In the genomic region with DNA sequence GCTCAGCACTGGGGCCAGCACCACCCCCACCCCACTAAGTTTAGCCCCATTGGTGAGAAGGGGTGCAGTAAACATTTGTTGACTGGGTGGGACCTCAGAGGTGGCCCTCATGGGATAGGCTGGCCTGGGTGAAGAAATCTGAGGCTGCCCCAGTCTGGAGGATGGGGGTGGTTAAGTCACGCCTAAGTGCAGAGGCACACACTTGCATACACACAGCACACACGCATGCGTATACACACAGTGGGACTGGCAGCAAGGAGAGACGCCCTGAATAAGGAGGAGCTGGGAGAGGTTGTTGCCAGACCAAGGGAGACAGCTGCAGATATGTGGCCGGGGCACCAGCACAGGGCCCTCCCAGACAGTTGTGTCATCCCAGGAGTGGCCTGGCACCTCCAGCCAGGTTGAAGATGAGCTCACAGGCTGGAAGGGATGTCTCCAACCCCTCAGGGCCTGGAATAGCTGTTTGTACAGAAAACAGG, we compare ENCODE assay signal across 10 cellular contexts. TPM values are rescaled to one million over a fixed set of nuclear protein-coding genes. Genes with fewer than 3 reads are reported as not detected.
A peak's percentile ranks its signal among the peaks of the same experiment; 100 is the strongest.
DNase-seq lines count a peak whose midpoint lies in the region; ATAC-seq and TF ChIP-seq lines count a peak whose summit lies in the region.
"Had no signal": no experiment of that assay in that cellular context is flagged by ENCODE, and none has a peak within 500 bp of the region (broad histone marks: within the 10 kb centered on the region; RNA-seq: fewer than 3 reads in every experiment).

No MANE protein-coding gene starts in this region.

- no peak for TF ChIP-seq CTCF in tibial artery (IDR thresholded peaks at IDR 0.05)

- peaks cover 42% of the 10 kb centered on the region for H4K20me1 ChIP-seq in Karpas-422 (ENCODE audit: insufficient read depth, low read depth, low read length)

- no peak overlapping the region for H3K4me2 ChIP-seq in Karpas-422 (ENCODE audit: low read depth, low read length, poor library complexity, severe bottlenecking)

- peaks cover 22% of the 10 kb centered on the region for H3K4me1 ChIP-seq in Karpas-422 (ENCODE audit: low read length)
- H3K4me1 ChIP-seq in tibial artery = peaks cover 10 to 89% (median 81%) of the 10 kb centered on the region in 4 donors

- H3K27me3 ChIP-seq in Karpas-422 (ENCODE audit: low read length) = no peaks in the 10 kb centered on the region
- no peaks in the 10 kb centered on the region for H3K27me3 ChIP-seq in tibial artery

- ATAC-seq in HG02623 (IDR thresholded peaks at IDR 0.05; ENCODE audit: unreplicated experiment) (no peak), GM18517 (IDR thresholded peaks at IDR 0.05; ENCODE audit: unreplicated experiment) (no peak), HG02798 (IDR thresholded peaks at IDR 0.05; ENCODE audit: poor library complexity, unreplicated experiment) (no peak)
- ATAC-seq in stimulated activated naive CD8-positive, alpha-beta T cell treated with anti-CD3 and anti-CD28 coated beads, Interleukin-15, Interleukin-2, amounts not matched to agents 100 U/mL and 50 U/mL, for 24 hours = no peak
- ATAC-seq: stimulated activated memory B cell treated with anti-CD40 and anti-IgM and Interleukin-4, amounts not matched to agents 10 μg/mL and 1 μg/mL and 100 μg/mL, for 72 hours had no signal

- H3K79me2 ChIP-seq in Karpas-422 (ENCODE audit: low read length) = peaks cover 15% of the 10 kb centered on the region

- peak; percentile 54 for DNase-seq in Karpas-422
- peak; percentile 93 for DNase-seq in cerebellar cortex (ENCODE audit: low spot score)
- DNase-seq in left kidney (ENCODE audit: low read depth, low spot score) = peak; percentile 34
- peak in 1 of 2 donors; percentile 85 for DNase-seq in tibial artery
- DNase-seq in stimulated activated naive CD8-positive, alpha-beta T cell treated with anti-CD3 and anti-CD28 coated beads, Interleukin-15, Interleukin-2, amounts not matched to agents 100 U/mL and 50 U/mL, for 24 hours = no peak

- H3K9me3 ChIP-seq in Karpas-422 (ENCODE audit: low read length) (no peaks in the 10 kb centered on the region), tibial artery (no peaks in the 10 kb centered on the region)

- no peaks in the 10 kb centered on the region for H3K9me2 ChIP-seq in Karpas-422 (replicated peaks; ENCODE audit: insufficient read depth, low read length)

- no peak overlapping the region for H2AFZ ChIP-seq in Karpas-422 (ENCODE audit: low read length)
- H2AFZ ChIP-seq: neural progenitor cell had no signal

- H3K4me3 ChIP-seq in Karpas-422 (ENCODE audit: low read length) (no peak overlapping the region), tibial artery (no peak overlapping the region)
- H3K4me3 ChIP-seq: neural progenitor cell had no signal

- H3K36me3 ChIP-seq in Karpas-422 (ENCODE audit: insufficient read depth, low read length) (no peaks in the 10 kb centered on the region), tibial artery (no peaks in the 10 kb centered on the region)
- H3K36me3 ChIP-seq: neural progenitor cell had no signal

- H3K9ac ChIP-seq in Karpas-422 (ENCODE audit: low read length) = no peak overlapping the region
- H3K9ac ChIP-seq: neural progenitor cell had no signal

- intact Hi-C loops in tibial artery (cut with DNase I; ENCODE audit: low total_unique reads) = no loop called here

- H3K27ac ChIP-seq in Karpas-422 (ENCODE audit: low read length) (no peak overlapping the region), tibial artery (peak overlapping the region; percentile 93 to 99)
- H3K27ac ChIP-seq: neural progenitor cell had no signal

RNA-seq across cellular contexts. Expression of a gene that starts 3.0 kb away (rescaled TPM):
- total RNA-seq in Karpas-422 (2014; rRNA removed; shearing (Covaris generic); ENCODE audit: low replicate concordance) = 9.2 and 20.5 TPM in 2 replicates

RNA-seq across cellular contexts. Expression of a gene that starts 35.6 kb away (rescaled TPM):
- total RNA-seq in Karpas-422 (2014; rRNA removed; shearing (Covaris generic); ENCODE audit: low replicate concordance) = not detected in 2 replicates

RNA-seq across cellular contexts. Expression of a gene that starts 47.4 kb away (rescaled TPM):
- total RNA-seq in Karpas-422 (2014; rRNA removed; shearing (Covaris generic); ENCODE audit: low replicate concordance) = not detected in 2 replicates
